In the genomic region with DNA sequence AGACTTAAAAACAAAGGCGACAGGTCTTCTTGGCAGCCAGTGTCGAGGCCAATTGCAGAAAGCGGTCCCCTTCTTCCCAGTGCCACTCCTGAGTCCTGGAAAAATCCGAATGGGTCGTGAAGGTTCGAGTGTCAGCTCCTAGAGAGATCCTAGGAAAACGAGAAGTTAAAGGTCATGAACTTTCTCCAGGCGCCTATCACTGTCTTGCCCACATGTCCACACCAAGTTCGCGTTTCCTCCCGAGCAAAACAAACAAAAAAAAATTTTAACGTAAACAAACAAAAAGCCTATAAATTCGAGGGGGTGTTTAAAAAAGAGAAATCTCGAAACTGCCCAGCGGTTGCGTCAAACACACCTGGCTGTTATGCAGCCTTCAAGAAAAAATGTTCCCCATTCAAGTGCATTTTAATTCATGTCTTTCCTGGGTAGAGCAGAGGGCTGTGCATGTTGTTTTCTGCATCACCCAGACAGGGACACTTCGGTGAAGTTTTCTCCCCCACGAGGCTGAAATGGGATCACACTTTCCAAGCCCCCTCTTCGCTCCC, we compare ENCODE assay signal across 9 cellular contexts. TPM values are rescaled to one million over a fixed set of nuclear protein-coding genes. Genes with fewer than 3 reads are reported as not detected.
DNase-seq lines count a peak whose midpoint lies in the region; ATAC-seq, FAIRE-seq and TF ChIP-seq lines count a peak whose summit lies in the region.
"Had no signal": no experiment of that assay in that cellular context is flagged by ENCODE, and none has a peak within 500 bp of the region (broad histone marks: within the 10 kb centered on the region; RNA-seq: fewer than 3 reads in every experiment).

No MANE protein-coding gene starts in this region.

- H3K9me3 Mint-ChIP-seq in activated T-cell treated with anti-CD3 and anti-CD28 coated beads, Interleukin-2, amount 50 U/mL, for 72 hours = no peaks in the 10 kb centered on the region

- intact Hi-C loops in endothelial cell of umbilical vein (cut with micrococcal nuclease) = no loop called here

- H3K4ac ChIP-seq in trophoblast cell (ENCODE audit: low read depth, low read length) = peak overlapping the region; percentile 93

- peak overlapping the region; percentile 64 for H3K4me2 ChIP-seq in OCI-LY1 (ENCODE audit: low read length)
- peak overlapping the region; percentile 99 for H3K4me2 ChIP-seq in endothelial cell of umbilical vein (ENCODE audit: insufficient read depth, low read length)
- H3K4me2 ChIP-seq in trophoblast cell (ENCODE audit: low read length) = peak overlapping the region; percentile 82

- no peaks in the 10 kb centered on the region for H3K79me2 ChIP-seq in OCI-LY1 (ENCODE audit: insufficient read depth, low read length)
- peaks cover 61% of the 10 kb centered on the region for H3K79me2 ChIP-seq in endothelial cell of umbilical vein (ENCODE audit: control insufficient read depth, insufficient read depth, low read length)
- H3K79me2 ChIP-seq in trophoblast cell (ENCODE audit: control insufficient read depth, insufficient read depth, low read length, poor library complexity) = peaks cover 35% of the 10 kb centered on the region

- H2BK120ac ChIP-seq in trophoblast cell (ENCODE audit: insufficient read depth, low read length, poor library complexity) = peak overlapping the region; percentile 24

- CTCF ChIA-PET in endothelial cell of umbilical vein (lab: Charles Lee) = interaction anchor here (1.0 to 4.3 kb wide), 7 partner anchors 16 to 358 kb away, joined by 3 to 27 read pairs (median 6); no protein-coding TSS in a partner anchor

- H3K36me3 Mint-ChIP-seq in activated T-cell treated with anti-CD3 and anti-CD28 coated beads, Interleukin-2, amount 50 U/mL, for 72 hours (ENCODE audit: insufficient read depth in 2 of 2) = peaks cover 0 to 2% of the 10 kb centered on the region in 2 donors

- H3K4me1 ChIP-seq in OCI-LY1 (ENCODE audit: insufficient read depth, low read length, severe bottlenecking) = peaks cover 9% of the 10 kb centered on the region
- peaks cover 50% of the 10 kb centered on the region for H3K4me1 ChIP-seq in endothelial cell of umbilical vein (ENCODE audit: control insufficient read depth, extremely low read depth, insufficient read depth, low read length)
- H3K4me1 ChIP-seq in trophoblast cell (ENCODE audit: control insufficient read depth in 1 of 2, insufficient read depth in 2 of 2, low read length in 2 of 2) = peaks cover 12 to 16% of the 10 kb centered on the region in 2 experiments

- no peak overlapping the region for H4K12ac ChIP-seq in trophoblast cell (ENCODE audit: low read depth, low read length)

- H3K27me3 Mint-ChIP-seq in activated T-cell treated with anti-CD3 and anti-CD28 coated beads, Interleukin-2, amount 50 U/mL, for 72 hours (ENCODE audit: low read depth) = no peaks in the 10 kb centered on the region

- H2BK12ac ChIP-seq in trophoblast cell (ENCODE audit: low read length) = no peak overlapping the region

- peak overlapping the region; percentile 50 for H3K14ac ChIP-seq in trophoblast cell (ENCODE audit: low read length)

- H2AFZ ChIP-seq in OCI-LY1 (ENCODE audit: low read length) (no peak overlapping the region), endothelial cell of umbilical vein (ENCODE audit: low read depth, low read length) (no peak overlapping the region), trophoblast cell (ENCODE audit: insufficient read depth, low read length, poor library complexity) (no peak overlapping the region)

- FAIRE-seq in endothelial cell of umbilical vein (lab: Jason Lieb, UNC) = no peak
- FAIRE-seq: frontal cortex had no signal

- no peak for TF ChIP-seq CTCF in OCI-LY1 (IDR thresholded peaks at IDR 0.05; ENCODE audit: low read length)
- no peak for TF ChIP-seq CTCF in endothelial cell of umbilical vein (IDR thresholded peaks at IDR 0.05; ENCODE audit: extremely low read depth in 1 of 2, insufficient read depth in 1 of 2, low read depth in 1 of 2, low read length in 2 of 2)

- no peak for ATAC-seq in activated T-cell treated with anti-CD3 and anti-CD28 coated beads, Interleukin-2, amount 50 U/mL, for 72 hours (replicated peaks in 1 of 2)
- ATAC-seq in HG03097 (IDR thresholded peaks at IDR 0.05; ENCODE audit: low FRiP score, unreplicated experiment) = no peak

- POLR2A ChIA-PET in endothelial cell of umbilical vein (lab: Charles Lee) = interaction anchor here (0.5 kb wide), 1 partner anchor 231 kb away, joined by 7 read pairs; no protein-coding TSS in a partner anchor

- H4K20me1 ChIP-seq in OCI-LY1 (ENCODE audit: insufficient read depth, low read length) = no peaks in the 10 kb centered on the region
- H4K20me1 ChIP-seq in endothelial cell of umbilical vein (replicated peaks; ENCODE audit: control insufficient read depth, extremely low read depth, insufficient read depth, low read length) = peaks cover 22% of the 10 kb centered on the region

- H4K91ac ChIP-seq in trophoblast cell (ENCODE audit: low read depth, low read length) = peak overlapping the region; percentile 96

- H3K27me3 ChIP-seq in OCI-LY1 (ENCODE audit: insufficient read depth, low read length) (no peaks in the 10 kb centered on the region), endothelial cell of umbilical vein (ENCODE audit: control insufficient read depth in 2 of 2, insufficient read depth in 2 of 2, low read length in 2 of 2) (no peaks in the 10 kb centered on the region), trophoblast cell (ENCODE audit: insufficient read depth, low read length) (no peaks in the 10 kb centered on the region)

- no peak overlapping the region for H3K23ac ChIP-seq in trophoblast cell (ENCODE audit: low read length)

- peak overlapping the region; percentile 45 for H2AK5ac ChIP-seq in trophoblast cell (ENCODE audit: low read length)

- TF ChIP-seq POLR2A in endothelial cell of umbilical vein (IDR thresholded peaks at IDR 0.05; ENCODE audit: low read depth, low read length) = no peak

- H3K27ac Mint-ChIP-seq in activated T-cell treated with anti-CD3 and anti-CD28 coated beads, Interleukin-2, amount 50 U/mL, for 72 hours = peak overlapping the region; percentile 33

- H3K9ac ChIP-seq in OCI-LY1 (ENCODE audit: low read length) = no peak overlapping the region; the same call in 1 of the 2 replicates
- peak overlapping the region; percentile 94 for H3K9ac ChIP-seq in endothelial cell of umbilical vein (replicated peaks; ENCODE audit: extremely low read depth, insufficient read depth, low read length)
- peak overlapping the region; percentile 92 for H3K9ac ChIP-seq in trophoblast cell (ENCODE audit: low read length)

- H3K18ac ChIP-seq in trophoblast cell (ENCODE audit: low read length) = peak overlapping the region; percentile 64

- peak overlapping the region; percentile 64 for H3K4me3 ChIP-seq in OCI-LY1 (ENCODE audit: low read depth, low read length, poor library complexity, severe bottlenecking)
- peak overlapping the region; percentile 50 to 94 (median 91) for H3K4me3 ChIP-seq in endothelial cell of umbilical vein (replicated peaks in 1 of 3; ENCODE audit: insufficient read depth in 1 of 3, low read depth in 1 of 3, low read length in 3 of 3)
- H3K4me3 ChIP-seq in trophoblast cell (ENCODE audit: low read depth, low read length) = peak overlapping the region; percentile 82

- no peaks in the 10 kb centered on the region for H3K36me3 ChIP-seq in OCI-LY1 (ENCODE audit: insufficient read depth, low read length)
- H3K36me3 ChIP-seq in endothelial cell of umbilical vein (ENCODE audit: control insufficient read depth in 2 of 2, extremely low read depth in 1 of 2, insufficient read depth in 2 of 2, low read length in 2 of 2) = peaks cover 0 to 8% of the 10 kb centered on the region in 2 experiments
- H3K36me3 ChIP-seq in trophoblast cell (ENCODE audit: control insufficient read depth in 1 of 2, insufficient read depth in 2 of 2, low read length in 2 of 2) = peaks cover 3 to 5% of the 10 kb centered on the region in 2 experiments

- H3K9me3 ChIP-seq in OCI-LY1 (ENCODE audit: low read length) (no peaks in the 10 kb centered on the region), endothelial cell of umbilical vein (replicated peaks; ENCODE audit: control insufficient read depth, insufficient read depth, low read length) (no peaks in the 10 kb centered on the region), trophoblast cell (ENCODE audit: insufficient read depth, low read depth, low read length) (no peaks in the 10 kb centered on the region)

- H3K4me3 Mint-ChIP-seq in activated T-cell treated with anti-CD3 and anti-CD28 coated beads, Interleukin-2, amount 50 U/mL, for 72 hours = peak overlapping the region; percentile 79 to 93

- H4K8ac ChIP-seq in trophoblast cell (ENCODE audit: low read depth, low read length) = peak overlapping the region; percentile 82

- H3K4me1 Mint-ChIP-seq in activated T-cell treated with anti-CD3 and anti-CD28 coated beads, Interleukin-2, amount 50 U/mL, for 72 hours (ENCODE audit: low read depth) = peaks cover 27% of the 10 kb centered on the region

- no CpG with 5 or more reads among the region's 19 CpGs for WGBS in trophoblast cell (ENCODE audit: extremely low coverage, insufficient coverage, insufficient read length)

- H3F3A ChIP-seq in OCI-LY1 (ENCODE audit: insufficient read depth, low read length) = no peaks in the 10 kb centered on the region

- dilution Hi-C loops in endothelial cell of umbilical vein (cut with MboI; ENCODE audit: extremely low pct_ligation_motif_present, low sequenced_read_pairs) = no loop called here

- H2BK5ac ChIP-seq in trophoblast cell (ENCODE audit: low read depth, low read length, poor library complexity) = peak overlapping the region; percentile 96

- peaks cover 24% of the 10 kb centered on the region for H3K79me1 ChIP-seq in trophoblast cell (ENCODE audit: low read length)

- no peak for DNase-seq in activated T-cell treated with anti-CD3 and anti-CD28 coated beads, Interleukin-2, amount 50 U/mL, for 72 hours
- no peak for DNase-seq in activated T-cell treated with anti-CD3 and anti-CD28 coated beads for 4 hours
- peak; percentile 44 for DNase-seq in endothelial cell of umbilical vein (ENCODE audit: low read depth, low spot score)
- DNase-seq in trophoblast cell = peak in 1 of 2 donors; percentile 48
- no peak for DNase-seq in NCI-H526 (lab: John Stamatoyannopoulos, UW)
- no peak for DNase-seq in HK-2 (ENCODE audit: unreplicated experiment)

- H3K9me2 ChIP-seq in OCI-LY1 (ENCODE audit: low read depth, low read length) = no peaks in the 10 kb centered on the region

- H3K27ac ChIP-seq in OCI-LY1 (ENCODE audit: low read depth, low read length, poor library complexity, severe bottlenecking) (no peak overlapping the region), endothelial cell of umbilical vein (ENCODE audit: insufficient read depth, low read depth, low read length) (peak overlapping the region; percentile 85), trophoblast cell (ENCODE audit: low read depth, low read length) (peak overlapping the region; percentile 82)

- no peaks in the 10 kb centered on the region for H3K9me1 ChIP-seq in endothelial cell of umbilical vein (replicated peaks; ENCODE audit: control insufficient read depth, extremely low read depth, insufficient read depth, low read length)

- BruUV-seq in endothelial cell of umbilical vein (replicated peaks; lab: Mats Ljungman, UMichigan) = no TSS peak

RNA-seq across cellular contexts. Expression of a gene that starts 1.5 kb away (rescaled TPM):
- total RNA-seq in activated T-cell treated with anti-CD3 and anti-CD28 coated beads, Interleukin-2, amount 50 U/mL, for 72 hours = 10 to 100 TPM; 22.6 to 22.9 TPM
- total RNA-seq in endothelial cell of umbilical vein = 97.8 and 99.2 TPM in 2 replicates
- polyA plus RNA-seq in endothelial cell of umbilical vein = 26.6 and 29.5 TPM in 2 replicates
- polyA plus RNA-seq in endothelial cell of umbilical vein (2011; cell fraction: cytosol; rRNA removed) = 38.4 and 43.5 TPM in 2 replicates
- 140 and 156 TPM in 2 replicates for polyA plus RNA-seq in endothelial cell of umbilical vein (2011; cell fraction: nucleus; rRNA removed)
- 64.3 and 79.7 TPM in 2 replicates for polyA plus RNA-seq in endothelial cell of umbilical vein (2012)
- polyA minus RNA-seq in endothelial cell of umbilical vein = 118 and 134 TPM in 2 replicates
- 46.6 TPM for polyA minus RNA-seq in endothelial cell of umbilical vein (2011; cell fraction: cytosol; rRNA and poly(A)+ RNA removed)
- polyA minus RNA-seq in endothelial cell of umbilical vein (2011; cell fraction: nucleus; rRNA and poly(A)+ RNA removed) = 138 and 231 TPM in 2 replicates
- polyA plus RNA-seq in trophoblast cell (2013) = 65.0 and 66.8 TPM in 2 replicates
